In the genomic region with DNA sequence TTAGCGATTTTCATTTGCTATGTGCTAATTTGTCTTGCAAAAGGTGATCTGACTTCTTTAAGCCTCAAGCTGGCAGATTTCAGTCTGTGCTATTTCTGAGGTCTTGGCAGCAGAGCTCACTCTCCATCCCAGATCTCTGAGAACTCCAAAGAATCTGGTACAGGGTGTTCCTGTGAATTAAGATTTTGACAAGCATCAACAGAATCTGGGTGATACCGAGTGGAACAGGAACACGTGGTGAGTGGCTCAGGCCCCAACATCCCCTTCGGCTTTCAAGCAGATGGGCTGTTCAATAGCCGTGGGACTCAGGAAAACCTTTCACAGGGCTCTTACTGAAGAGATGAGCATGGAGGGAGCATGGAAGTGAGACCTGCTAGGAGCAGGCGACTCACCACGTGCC, we compare ENCODE assay signal across 18 cellular contexts.
DNase-seq lines count a peak whose midpoint lies in the region; ATAC-seq and TF ChIP-seq lines count a peak whose summit lies in the region.
"Had no signal": no experiment of that assay in that cellular context is flagged by ENCODE, and none has a peak within 500 bp of the region (broad histone marks: within the 10 kb centered on the region; RNA-seq: fewer than 3 reads in every experiment).

No MANE protein-coding gene starts in this region.

- TF ChIP-seq POLR2A in esophagus squamous epithelium (IDR thresholded peaks at IDR 0.05): no peak

- intact Hi-C loops in esophagus squamous epithelium (cut with DNase I): no loop called here

- H3K27ac ChIP-seq in cingulate gyrus (ENCODE audit: low read depth, low read length) (peak overlapping the region; percentile 75), temporal lobe (ENCODE audit: low read depth, low read length) (peak overlapping the region; percentile 51), esophagus squamous epithelium (no peak overlapping the region)
- H3K27ac ChIP-seq: BLaER1 treated with 17β-estradiol and CSF1 and Interleukin-3, amounts not matched to agents 10 nM and 100 nM had no signal

- H3K4me3 ChIP-seq in esophagus squamous epithelium: no peak overlapping the region
- H3K4me3 ChIP-seq: BLaER1 treated with 17β-estradiol and CSF1 and Interleukin-3, amounts not matched to agents 10 nM and 100 nM; GM23338; K562 had no signal

- no peaks in the 10 kb centered on the region for H3K9me3 ChIP-seq in esophagus squamous epithelium
- H3K9me3 ChIP-seq: BLaER1 treated with 17β-estradiol and CSF1 and Interleukin-3, amounts not matched to agents 10 nM and 100 nM had no signal

- H3K36me3 ChIP-seq in esophagus squamous epithelium: no peaks in the 10 kb centered on the region
- H3K36me3 ChIP-seq: BLaER1 treated with 17β-estradiol and CSF1 and Interleukin-3, amounts not matched to agents 10 nM and 100 nM had no signal

- no peak for ATAC-seq in GM18517 (IDR thresholded peaks at IDR 0.05; ENCODE audit: unreplicated experiment)
- ATAC-seq: CD8-positive, alpha-beta T cell; GM23338; K562 had no signal

- 59 to 67% methylated on average over 6 to 7 of the region's 7 CpGs for WGBS in esophagus squamous epithelium, 2 donors

- DNase-seq in Ammon's horn (ENCODE audit: low spot score) (peak; percentile 17), inferior parietal cortex (ENCODE audit: extremely low spot score) (peak; percentile 72), esophagus squamous epithelium (lab: John Stamatoyannopoulos, UW) (no peak)
- no peak for DNase-seq in activated CD8-positive, alpha-beta memory T cell treated with anti-CD3 and anti-CD28 coated beads, Interleukin-2, amount 50 U/mL, for 48 hours
- DNase-seq: Calu3; CD8-positive, alpha-beta T cell; HCEC 1CT; NCI-H1105 treated with DMSO at 0.1 percent for 48 hours; NCI-H1694 treated with DMSO at 0.1 percent for 48 hours; NCI-H748 treated with DMSO at 0.1 percent for 48 hours; OCI-M1; SIG-M5 had no signal

- H3K27me3 ChIP-seq in esophagus squamous epithelium: peaks cover 0 to 6% (median 0%) of the 10 kb centered on the region in 4 donors
- H3K27me3 ChIP-seq: BLaER1 treated with 17β-estradiol and CSF1 and Interleukin-3, amounts not matched to agents 10 nM and 100 nM had no signal

- no peaks in the 10 kb centered on the region for H3K4me1 ChIP-seq in esophagus squamous epithelium

- no peak for TF ChIP-seq CTCF in esophagus squamous epithelium (IDR thresholded peaks at IDR 0.05)

Comparison
In these comparisons a context has a peak if more than half of its experiments do, and no peak if none do; other contexts are left out.
1. DNase-seq: peak in Ammon's horn (single experiment) and inferior parietal cortex (single experiment); none in activated CD8-positive, alpha-beta memory T cell treated with anti-CD3 and anti-CD28 coated beads, Interleukin-2, amount 50 U/mL, for 48 hours (single experiment) and esophagus squamous epithelium (single experiment).
2. H3K27ac ChIP-seq: peak in cingulate gyrus (single experiment) and temporal lobe (single experiment); none in esophagus squamous epithelium (0 of 4).